In genomic region chr14:34368115-34368970, GRCh38 we compare ENCODE assay signal across 15 cellular contexts.
A peak's percentile ranks its signal among the peaks of the same experiment; 100 is the strongest.
DNase-seq lines count a peak whose midpoint lies in the region; ATAC-seq and TF ChIP-seq lines count a peak whose summit lies in the region.
"Had no signal": no experiment of that assay in that cellular context is flagged by ENCODE, and none has a peak within 500 bp of the region (broad histone marks: within the 10 kb centered on the region; RNA-seq: fewer than 3 reads in every experiment).

No MANE protein-coding gene starts in this region.

- in situ Hi-C loops in GM13976 (cut with MboI; ENCODE audit: low sequenced_read_pairs, unreplicated experiment): no loop called here

- no peaks in the 10 kb centered on the region for H3K27me3 ChIP-seq in HL-60 (ENCODE audit: insufficient read depth, poor library complexity, severe bottlenecking)
- no peaks in the 10 kb centered on the region for H3K27me3 ChIP-seq in RWPE2 (ENCODE audit: insufficient read depth, poor library complexity, severe bottlenecking)
- peaks cover 6% of the 10 kb centered on the region for H3K27me3 ChIP-seq in fibroblast of lung (ENCODE audit: control insufficient read depth, insufficient read depth, low read length)

- peak overlapping the region; percentile 70 for H3K27ac ChIP-seq in HL-60 (replicated peaks)
- peak overlapping the region; percentile 74 for H3K27ac ChIP-seq in RWPE2 (ENCODE audit: poor library complexity, severe bottlenecking)
- H3K27ac ChIP-seq in fibroblast of lung (ENCODE audit: insufficient read depth, low read length): no peak overlapping the region
- H3K27ac ChIP-seq in skin epidermis: peak overlapping the region in 11 of 21 experiments; percentile 1 to 69 (median 43)

- H3K9me3 ChIP-seq in RWPE2 (ENCODE audit: severe bottlenecking) (no peaks in the 10 kb centered on the region), fibroblast of lung (ENCODE audit: control insufficient read depth, insufficient read depth, low read depth, low read length) (no peaks in the 10 kb centered on the region)

- H3K4me2 ChIP-seq in fibroblast of lung (ENCODE audit: extremely low read depth, insufficient read depth, low read length): no peak overlapping the region

- H2AFZ ChIP-seq in fibroblast of lung (ENCODE audit: low read length): no peak overlapping the region

- DNase-seq in HL-60 (ENCODE audit: low read depth in 1 of 2, low spot score in 1 of 2) (peak; percentile 69 to 89), RWPE2 (ENCODE audit: low spot score) (no peak), fibroblast of lung (ENCODE audit: low read depth in 2 of 2) (peak; percentile 37 to 92), GM13976 (ENCODE audit: low spot score) (no peak), GM19238 (ENCODE audit: insufficient read length, low spot score) (no peak), epidermal melanocyte (ENCODE audit: insufficient read length, low spot score) (no peak), NCI-H1436 treated with DMSO at 0.1 percent for 48 hours (lab: John Stamatoyannopoulos, UW) (no peak)
- DNase-seq: activated CD8-positive, alpha-beta memory T cell treated with anti-CD3 and anti-CD28 coated beads, Interleukin-2, amount 50 U/mL, for 48 hours; central memory CD4-positive, alpha-beta T cell; hypothalamus; natural killer cell; NCI-H2171 treated with DMSO at 0.1 percent for 48 hours; stimulated activated CD4-positive, alpha-beta T cell treated with anti-CD3 and anti-CD28 coated beads, Interleukin-2, amount 100 ng/mL, for 24 hours; T-helper 2 cell had no signal

- H3K36me3 ChIP-seq in RWPE2 (ENCODE audit: low read depth): no peaks in the 10 kb centered on the region
- H3K36me3 ChIP-seq in fibroblast of lung (ENCODE audit: control insufficient read depth, insufficient read depth, low read length): no peaks in the 10 kb centered on the region

- H3K9ac ChIP-seq in fibroblast of lung (ENCODE audit: insufficient read depth, low read length): no peak overlapping the region

- H3K4me1 ChIP-seq in RWPE2 (ENCODE audit: insufficient read depth, poor library complexity, severe bottlenecking) (peaks cover 49% of the 10 kb centered on the region), fibroblast of lung (ENCODE audit: control insufficient read depth, extremely low read depth, insufficient read depth, low read length) (no peaks in the 10 kb centered on the region)

- H4K20me1 ChIP-seq in fibroblast of lung (ENCODE audit: control insufficient read depth, extremely low read depth, insufficient read depth, low read length): no peaks in the 10 kb centered on the region

- H3K79me2 ChIP-seq in fibroblast of lung (ENCODE audit: control insufficient read depth, insufficient read depth, low read length): no peaks in the 10 kb centered on the region

- H3K4me3 ChIP-seq in HL-60 (replicated peaks; ENCODE audit: insufficient read depth, low read length) (no peak overlapping the region), RWPE2 (ENCODE audit: severe bottlenecking) (no peak overlapping the region), fibroblast of lung (replicated peaks in 1 of 4; ENCODE audit: control extremely low read depth in 1 of 4, insufficient read depth in 1 of 4, low read depth in 3 of 4, low read length in 4 of 4) (no peak overlapping the region), skin epidermis (no peak overlapping the region)

- ATAC-seq in RWPE2 (ENCODE audit: low read depth): peak; percentile 75
- ATAC-seq: natural killer cell had no signal

- no peak for TF ChIP-seq CTCF in HL-60 (IDR thresholded peaks at IDR 0.05; ENCODE audit: insufficient read depth, low read length)
- TF ChIP-seq CTCF in RWPE2 (IDR thresholded peaks at IDR 0.05; ENCODE audit: poor library complexity, severe bottlenecking): no peak
- TF ChIP-seq CTCF in fibroblast of lung (conservative IDR thresholded peaks at IDR 0.05 in 1 of 2, IDR thresholded peaks at IDR 0.05 in 1 of 2; ENCODE audit: low read depth in 1 of 2, low read length in 2 of 2): no peak
- TF ChIP-seq CTCF in GM13976 (IDR thresholded peaks at IDR 0.05; ENCODE audit: borderline replicate concordance, control extremely low read depth, extremely low read depth, insufficient read depth, missing control alignments): no peak

Comparison
In these comparisons a context has a peak if more than half of its experiments do, and no peak if none do; other contexts are left out.
1. DNase-seq: peak in HL-60 (2 of 2) and fibroblast of lung (2 of 2); none in RWPE2 (single experiment), GM13976 (single experiment), GM19238 (single experiment), epidermal melanocyte (single experiment) and NCI-H1436 treated with DMSO at 0.1 percent for 48 hours (single experiment).